Comparison of ENCODE assay signal across 8 cellular contexts in the genomic region with DNA sequence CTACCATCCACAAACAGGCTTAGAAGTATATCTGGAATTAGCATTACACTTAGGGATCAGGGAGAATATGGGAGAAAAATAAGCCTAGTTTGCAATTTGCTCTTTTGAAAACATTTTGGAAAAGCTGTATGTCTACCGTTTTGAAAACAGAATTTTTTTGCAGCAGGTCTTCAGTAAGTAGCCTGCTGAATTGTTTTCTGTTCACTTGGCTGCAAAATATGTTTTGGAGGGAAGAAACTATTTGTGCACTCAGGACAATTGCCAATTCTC. TPM values are rescaled to one million over a fixed set of nuclear protein-coding genes. Genes with fewer than 3 reads are reported as not detected.
DNase-seq lines count a peak whose midpoint lies in the region; ATAC-seq and TF ChIP-seq lines count a peak whose summit lies in the region.

No MANE protein-coding gene starts in this region.

- H3K4me3 ChIP-seq in AG10803 (ENCODE audit: low read length) (peak overlapping the region; percentile 66), HUES6 (ENCODE audit: low read depth, low read length) (no peak overlapping the region)
- H3K4me3 ChIP-seq in naive thymus-derived CD4-positive, alpha-beta T cell (ENCODE audit: low read length), result peak overlapping the region; percentile 55

- peaks cover 26 to 61% (median 57%) of the 10 kb centered on the region in 7 donors for H3K4me1 Mint-ChIP-seq in naive thymus-derived CD4-positive, alpha-beta T cell

- intact Hi-C loops in naive thymus-derived CD4-positive, alpha-beta T cell (cut with micrococcal nuclease), result loop anchor here (1.0 to 5.0 kb wide), 3 partner anchors 38 to 100 kb away; partner anchors contain the start of gene SNRPC (in 1 of the 2)

- CTCF ChIA-PET in naive thymus-derived CD4-positive, alpha-beta T cell (lab: Charles Lee), result interaction anchor here (0.6 to 1.3 kb wide), 5 partner anchors 8 to 73 kb away, joined by 3 to 4 read pairs (median 4); no protein-coding TSS in a partner anchor

- H3K27ac ChIP-seq in HUES6 (ENCODE audit: low read depth, low read length), result peak overlapping the region; percentile 69
- peak overlapping the region; percentile 91 for H3K27ac ChIP-seq in caudate nucleus (ENCODE audit: low read depth, low read length)
- H3K27ac ChIP-seq in naive thymus-derived CD4-positive, alpha-beta T cell (ENCODE audit: low read depth, low read length), result peak overlapping the region; percentile 72

- TF ChIP-seq CTCF in AG10803 (conservative IDR thresholded peaks at IDR 0.05; ENCODE audit: low read length), result no peak

- POLR2A ChIA-PET in naive thymus-derived CD4-positive, alpha-beta T cell (lab: Charles Lee), result interaction anchor here (0.8 to 4.4 kb wide), 10 partner anchors 9 to 420 kb away, joined by 3 to 49 read pairs (median 5); partner anchors contain the start of genes ANKS1A, BLTP3A, HMGA1 and ILRUN

- no peaks in the 10 kb centered on the region for H3K9me3 ChIP-seq in HUES6 (ENCODE audit: control insufficient read depth, insufficient read depth, low read depth, low read length)
- no peaks in the 10 kb centered on the region for H3K9me3 ChIP-seq in naive thymus-derived CD4-positive, alpha-beta T cell (ENCODE audit: control insufficient read depth in 2 of 3, low read length in 3 of 3)

- H3K4me3 Mint-ChIP-seq in naive thymus-derived CD4-positive, alpha-beta T cell, result peak overlapping the region; percentile 68 to 94 (median 86)

- no peaks in the 10 kb centered on the region for H3K9me3 Mint-ChIP-seq in naive thymus-derived CD4-positive, alpha-beta T cell

- ATAC-seq in naive thymus-derived CD4-positive, alpha-beta T cell, result no peak

- H3K36me3 ChIP-seq in HUES6 (ENCODE audit: control insufficient read depth, insufficient read depth, low read length), result peaks cover 12% of the 10 kb centered on the region; the same call in 1 of the 2 replicates
- peaks cover 0 to 6% (median 0%) of the 10 kb centered on the region in 3 experiments for H3K36me3 ChIP-seq in naive thymus-derived CD4-positive, alpha-beta T cell (ENCODE audit: control insufficient read depth in 2 of 3, insufficient read depth in 3 of 3, low read length in 3 of 3)

- H3K4me1 ChIP-seq in HUES6 (ENCODE audit: control insufficient read depth, insufficient read depth, low read length), result peaks cover 27% of the 10 kb centered on the region
- peaks cover 8 to 17% of the 10 kb centered on the region in 2 donors for H3K4me1 ChIP-seq in naive thymus-derived CD4-positive, alpha-beta T cell (ENCODE audit: control insufficient read depth in 2 of 2, insufficient read depth in 2 of 2, low read length in 2 of 2)

- no peak overlapping the region for H3K9ac ChIP-seq in HUES6 (ENCODE audit: low read length)

- peak overlapping the region; percentile 84 to 97 (median 93) for H3K27ac Mint-ChIP-seq in naive thymus-derived CD4-positive, alpha-beta T cell

- no peaks in the 10 kb centered on the region for H3K27me3 Mint-ChIP-seq in naive thymus-derived CD4-positive, alpha-beta T cell

- no peaks in the 10 kb centered on the region for H3K27me3 ChIP-seq in HUES6 (ENCODE audit: control insufficient read depth, insufficient read depth, low read length)
- no peaks in the 10 kb centered on the region for H3K27me3 ChIP-seq in naive thymus-derived CD4-positive, alpha-beta T cell (ENCODE audit: control insufficient read depth in 2 of 2, insufficient read depth in 2 of 2, low read length in 2 of 2)

- H3K36me3 Mint-ChIP-seq in naive thymus-derived CD4-positive, alpha-beta T cell, result peaks cover 0 to 15% (median 10%) of the 10 kb centered on the region in 5 donors

- peak; percentile 83 for DNase-seq in AG10803 (ENCODE audit: low read depth)
- peak in 1 of 61 donors; percentile 80 for DNase-seq in caudate nucleus (lab: John Stamatoyannopoulos, UW)
- no peak for DNase-seq in naive thymus-derived CD4-positive, alpha-beta T cell
- no peak for DNase-seq in NCI-H69 (lab: John Stamatoyannopoulos, UW)
- no peak for DNase-seq in HUDEP-2 (lab: John Stamatoyannopoulos, UW; ENCODE audit: unreplicated experiment in 76 of 76)
- no peak for DNase-seq in SW 1271 (lab: John Stamatoyannopoulos, UW)
- DNase-seq in ureter (ENCODE audit: low spot score), result no peak

RNA-seq across cellular contexts. Expression of gene ILRUN, which starts 39.6 kb away (rescaled TPM):
- 10 to 100 TPM; 45.2 to 74.6 (median 53.7) TPM for total RNA-seq in naive thymus-derived CD4-positive, alpha-beta T cell
- 1 to 10 TPM; 8.8 to 8.9 TPM for polyA plus RNA-seq in naive thymus-derived CD4-positive, alpha-beta T cell
- total RNA-seq in ureter, result 61.3 TPM
